In genomic region chr18:5468394-5468793, GRCh38 we compare ENCODE assay signal across 40 cellular contexts.
"Had no signal": no experiment of that assay in that cellular context is flagged by ENCODE, and none has a peak within 500 bp of the region (broad histone marks: within the 10 kb centered on the region; RNA-seq: fewer than 3 reads in every experiment).

No MANE protein-coding gene starts in this region.

- H3K4me3 Mint-ChIP-seq: activated CD4-positive, alpha-beta memory T cell treated with anti-CD3 and anti-CD28 coated beads, Interleukin-2, amount 10 ng/mL, durations not matched to agents 7 days and 5 days; activated CD4-positive, alpha-beta T cell treated with anti-CD3 and anti-CD28 coated beads for 36 hours; activated CD4-positive, alpha-beta T cell treated with anti-CD3 and anti-CD28 coated beads, Interleukin-2, amount 10 ng/mL, durations not matched to agents 7 days and 5 days; activated CD8-positive, alpha-beta memory T cell treated with anti-CD3 and anti-CD28 coated beads, Interleukin-2, amount 10 ng/mL, durations not matched to agents 7 days and 5 days; activated CD8-positive, alpha-beta T cell treated with anti-CD3 and anti-CD28 coated beads, Interleukin-2, amount 10 ng/mL, durations not matched to agents 7 days and 5 days; activated naive CD4-positive, alpha-beta T cell treated with anti-CD3 and anti-CD28 coated beads for 36 hours; activated naive CD8-positive, alpha-beta T cell treated with anti-CD3 and anti-CD28 coated beads for 36 hours; activated T-cell treated with anti-CD3 and anti-CD28 coated beads, Interleukin-2, amount 50 U/mL, for 4 hours; activated T-cell treated with anti-CD3 and anti-CD28 coated beads, Interleukin-2, amount 50 U/mL, for 72 hours; activated T-helper 1 cell treated with anti-CD3 and anti-CD28 coated beads, Interleukin-12 subunit alpha, Interleukin-12 subunit beta, Interleukin-2, Interleukin-4 antibody, amounts not matched to agents 30 ng/mL and 10 ng/mL and 1 ng/mL, durations not matched to agents 14 hours and 24 hours and 36 hours; activated T-helper 17 cell treated with anti-CD3 and anti-CD28 coated beads, Interleukin-2, amount 50 U/mL, for 72 hours; T-helper 1 cell treated with Interleukin-12 subunit alpha and Interleukin-12 subunit beta and Interleukin-4 antibody, amounts not matched to agents 30 μg/mL and 1 μg/mL, for 36 hours; T-helper 2 cell treated with Interferon-gamma antibody and Interleukin-4, amounts not matched to agents 5 μg/mL and 100 μg/mL, for 36 hours; WTC11 had no signal

- H3K4me3 ChIP-seq: adrenal gland, body of pancreas, breast epithelium had no signal

- H3K4me1 ChIP-seq: body of pancreas, breast epithelium had no signal

- H3K27ac Mint-ChIP-seq: activated CD4-positive, alpha-beta memory T cell treated with anti-CD3 and anti-CD28 coated beads, Interleukin-2, amount 10 ng/mL, durations not matched to agents 7 days and 5 days; activated CD4-positive, alpha-beta T cell treated with anti-CD3 and anti-CD28 coated beads for 36 hours; activated CD4-positive, alpha-beta T cell treated with anti-CD3 and anti-CD28 coated beads, Interleukin-2, amount 10 ng/mL, durations not matched to agents 7 days and 5 days; activated CD8-positive, alpha-beta memory T cell treated with anti-CD3 and anti-CD28 coated beads, Interleukin-2, amount 10 ng/mL, durations not matched to agents 7 days and 5 days; activated CD8-positive, alpha-beta T cell treated with anti-CD3 and anti-CD28 coated beads, Interleukin-2, amount 10 ng/mL, durations not matched to agents 7 days and 5 days; activated naive CD4-positive, alpha-beta T cell treated with anti-CD3 and anti-CD28 coated beads for 36 hours; activated naive CD4-positive, alpha-beta T cell treated with anti-CD3 and anti-CD28 coated beads, Interleukin-2, amount 50 U/mL, for 72 hours; activated naive CD8-positive, alpha-beta T cell treated with anti-CD3 and anti-CD28 coated beads for 36 hours; activated T-cell treated with anti-CD3 and anti-CD28 coated beads, Interleukin-2, amount 50 U/mL, for 72 hours; activated T-helper 1 cell treated with anti-CD3 and anti-CD28 coated beads, Interleukin-12 subunit alpha, Interleukin-12 subunit beta, Interleukin-2, Interleukin-4 antibody, amounts not matched to agents 30 ng/mL and 10 ng/mL and 1 ng/mL, durations not matched to agents 14 hours and 24 hours and 36 hours; activated T-helper 17 cell treated with anti-CD3 and anti-CD28 coated beads, Interleukin-2, amount 50 U/mL, for 72 hours; T-helper 1 cell treated with Interleukin-12 subunit alpha and Interleukin-12 subunit beta and Interleukin-4 antibody, amounts not matched to agents 30 μg/mL and 1 μg/mL, for 36 hours; T-helper 2 cell treated with Interferon-gamma antibody and Interleukin-4, amounts not matched to agents 5 μg/mL and 100 μg/mL, for 36 hours; WTC11 had no signal

- DNase-seq: activated CD4-positive, alpha-beta memory T cell treated with anti-CD3 and anti-CD28 coated beads, Interleukin-2, amount 10 ng/mL, durations not matched to agents 7 days and 5 days; activated CD4-positive, alpha-beta T cell treated with anti-CD3 and anti-CD28 coated beads for 1 hour; activated CD4-positive, alpha-beta T cell treated with anti-CD3 and anti-CD28 coated beads for 36 hours; activated CD4-positive, alpha-beta T cell treated with anti-CD3 and anti-CD28 coated beads for 48 hours; activated CD4-positive, alpha-beta T cell treated with anti-CD3 and anti-CD28 coated beads, Interleukin-2, amount 10 ng/mL, durations not matched to agents 7 days and 5 days; activated CD4-positive, alpha-beta T cell treated with anti-CD3 and anti-CD28 coated beads, Interleukin-2, amount 50 U/mL, for 48 hours; activated CD4-positive, CD25-positive, alpha-beta regulatory T cell; activated CD8-positive, alpha-beta memory T cell treated with anti-CD3 and anti-CD28 coated beads for 24 hours; activated CD8-positive, alpha-beta memory T cell treated with anti-CD3 and anti-CD28 coated beads, Interleukin-2, amount 10 ng/mL, durations not matched to agents 7 days and 5 days; activated CD8-positive, alpha-beta T cell treated with anti-CD3 and anti-CD28 coated beads, Interleukin-2, amount 10 ng/mL, durations not matched to agents 7 days and 5 days; activated effector memory CD4-positive, alpha-beta T cell treated with anti-CD3 and anti-CD28 coated beads, Interleukin-2, amount 50 U/mL, for 16 hours; activated gamma-delta T cell treated with Interleukin-2 at 50 U/mL for 16 hours; activated naive CD4-positive, alpha-beta T cell; activated naive CD4-positive, alpha-beta T cell treated with anti-CD3 and anti-CD28 coated beads for 36 hours; activated naive CD4-positive, alpha-beta T cell treated with anti-CD3 and anti-CD28 coated beads, Interleukin-2, amount 50 U/mL, for 16 hours; activated naive CD8-positive, alpha-beta T cell treated with anti-CD3 and anti-CD28 coated beads for 36 hours; activated T-cell treated with anti-CD3 and anti-CD28 coated beads for 4 hours; activated T-cell treated with anti-CD3 and anti-CD28 coated beads, Interleukin-2, amount 50 U/mL, for 1 hour; activated T-cell treated with anti-CD3 and anti-CD28 coated beads, Interleukin-2, amount 50 U/mL, for 4 hours; activated T-cell treated with anti-CD3 and anti-CD28 coated beads, Interleukin-2, amount 50 U/mL, for 72 hours; amniotic stem cell; aorta; body of pancreas; brain microvascular endothelial cell; central memory CD4-positive, alpha-beta T cell; SW 1271; T-helper 1 cell; T-helper 2 cell; T-helper 9 cell; WERI-Rb-1 had no signal

- H3K27me3 Mint-ChIP-seq: activated CD4-positive, alpha-beta memory T cell treated with anti-CD3 and anti-CD28 coated beads, Interleukin-2, amount 10 ng/mL, durations not matched to agents 7 days and 5 days; activated CD4-positive, alpha-beta T cell treated with anti-CD3 and anti-CD28 coated beads for 36 hours; activated CD4-positive, alpha-beta T cell treated with anti-CD3 and anti-CD28 coated beads, Interleukin-2, amount 10 ng/mL, durations not matched to agents 7 days and 5 days; activated naive CD8-positive, alpha-beta T cell treated with anti-CD3 and anti-CD28 coated beads for 36 hours had no signal

- H3K9me3 ChIP-seq: adrenal gland, body of pancreas, breast epithelium had no signal

- H3K9me3 Mint-ChIP-seq: activated CD4-positive, alpha-beta memory T cell treated with anti-CD3 and anti-CD28 coated beads, Interleukin-2, amount 10 ng/mL, durations not matched to agents 7 days and 5 days; activated CD4-positive, alpha-beta T cell treated with anti-CD3 and anti-CD28 coated beads, Interleukin-2, amount 10 ng/mL, durations not matched to agents 7 days and 5 days; activated naive CD4-positive, alpha-beta T cell treated with anti-CD3 and anti-CD28 coated beads for 36 hours; activated naive CD4-positive, alpha-beta T cell treated with anti-CD3 and anti-CD28 coated beads, Interleukin-2, amount 50 U/mL, for 72 hours; activated naive CD8-positive, alpha-beta T cell treated with anti-CD3 and anti-CD28 coated beads for 36 hours; activated T-cell treated with anti-CD3 and anti-CD28 coated beads, Interleukin-2, amount 50 U/mL, for 4 hours; activated T-cell treated with anti-CD3 and anti-CD28 coated beads, Interleukin-2, amount 50 U/mL, for 72 hours; activated T-helper 1 cell treated with anti-CD3 and anti-CD28 coated beads, Interleukin-12 subunit alpha, Interleukin-12 subunit beta, Interleukin-2, Interleukin-4 antibody, amounts not matched to agents 30 ng/mL and 10 ng/mL and 1 ng/mL, durations not matched to agents 14 hours and 24 hours and 36 hours; activated T-helper 17 cell treated with anti-CD3 and anti-CD28 coated beads, Interleukin-2, amount 50 U/mL, for 72 hours; T-helper 1 cell treated with Interleukin-12 subunit alpha and Interleukin-12 subunit beta and Interleukin-4 antibody, amounts not matched to agents 30 μg/mL and 1 μg/mL, for 36 hours; T-helper 2 cell treated with Interferon-gamma antibody and Interleukin-4, amounts not matched to agents 5 μg/mL and 100 μg/mL, for 36 hours had no signal

- H3K4me1 Mint-ChIP-seq: activated CD4-positive, alpha-beta memory T cell treated with anti-CD3 and anti-CD28 coated beads, Interleukin-2, amount 10 ng/mL, durations not matched to agents 7 days and 5 days; activated CD8-positive, alpha-beta memory T cell treated with anti-CD3 and anti-CD28 coated beads, Interleukin-2, amount 10 ng/mL, durations not matched to agents 7 days and 5 days; activated naive CD8-positive, alpha-beta T cell treated with anti-CD3 and anti-CD28 coated beads for 36 hours; activated T-helper 17 cell treated with anti-CD3 and anti-CD28 coated beads, Interleukin-2, amount 50 U/mL, for 72 hours had no signal

- H3K36me3 ChIP-seq: adrenal gland, brain microvascular endothelial cell, breast epithelium, WERI-Rb-1 had no signal

- H3K27me3 ChIP-seq: adrenal gland, body of pancreas, brain microvascular endothelial cell, breast epithelium had no signal

- ATAC-seq: activated CD4-positive, alpha-beta T cell treated with anti-CD3 and anti-CD28 coated beads for 36 hours; activated CD4-positive, CD25-positive, alpha-beta regulatory T cell treated with anti-CD3 and anti-CD28 coated beads, Interleukin-2, amount 50 U/mL, for 24 hours; activated CD8-positive, alpha-beta memory T cell treated with anti-CD3 and anti-CD28 coated beads, Interleukin-2, amount 10 ng/mL, durations not matched to agents 7 days and 5 days; activated CD8-positive, alpha-beta T cell treated with anti-CD3 and anti-CD28 coated beads, Interleukin-2, amount 10 ng/mL, durations not matched to agents 7 days and 5 days; activated naive CD4-positive, alpha-beta T cell treated with anti-CD3 and anti-CD28 coated beads, Interleukin-2, amount 50 U/mL, for 72 hours; activated T-cell treated with anti-CD3 and anti-CD28 coated beads, Interleukin-2, amount 50 U/mL, for 4 hours; activated T-cell treated with anti-CD3 and anti-CD28 coated beads, Interleukin-2, amount 50 U/mL, for 72 hours; activated T-helper 17 cell treated with anti-CD3 and anti-CD28 coated beads, Interleukin-2, amount 50 U/mL, for 72 hours; body of pancreas had no signal

- H3K36me3 Mint-ChIP-seq: activated CD8-positive, alpha-beta memory T cell treated with anti-CD3 and anti-CD28 coated beads, Interleukin-2, amount 10 ng/mL, durations not matched to agents 7 days and 5 days; activated naive CD4-positive, alpha-beta T cell treated with anti-CD3 and anti-CD28 coated beads, Interleukin-2, amount 50 U/mL, for 72 hours; activated naive CD8-positive, alpha-beta T cell treated with anti-CD3 and anti-CD28 coated beads for 36 hours; WTC11 had no signal

- H3K27ac ChIP-seq: adrenal gland, body of pancreas, brain microvascular endothelial cell, breast epithelium, WERI-Rb-1 had no signal

- FAIRE-seq: astrocyte had no signal
